In genomic region chr11:507727-508515, GRCh38 we compare ENCODE assay signal across 1 cellular context.
TF ChIP-seq lines count a peak whose summit lies in the region.

No MANE protein-coding gene starts in this region.

TF ChIP-seq in GM12878, 131 proteins besides CTCF, POLR2A, EP300 and RAD21:
- TF ChIP-seq BACH1 (IDR thresholded peaks at IDR 0.05; ENCODE audit: borderline replicate concordance) (0 out of 2 replicates have a peak, but pooled peaks have one; percentile 29), ATF2 (IDR thresholded peaks at IDR 0.05; ENCODE audit: low read length) (no peak), MTA3 (IDR thresholded peaks at IDR 0.05; ENCODE audit: borderline replicate concordance, low read length) (no peak), IKZF1 (conservative IDR thresholded peaks at IDR 0.05) (no peak), GATAD2B (conservative IDR thresholded peaks at IDR 0.05; ENCODE audit: low read depth) (peak; percentile 41), CEBPB (IDR thresholded peaks at IDR 0.05; ENCODE audit: borderline replicate concordance in 1 of 2, low read depth in 2 of 2, low read length in 2 of 2) (no peak), IRF4 (IDR thresholded peaks at IDR 0.05; ENCODE audit: low read depth, low read length) (no peak), ZNF207 (IDR thresholded peaks at IDR 0.05; ENCODE audit: borderline replicate concordance) (0 out of 2 replicates have a peak, but pooled peaks have one; percentile 47), LARP7 (IDR thresholded peaks at IDR 0.05) (peak; percentile 41; the same call in 1 of the 2 replicates), MLLT1 (IDR thresholded peaks at IDR 0.05) (0 out of 2 replicates have a peak, but pooled peaks have one; percentile 58), CHD2 (IDR thresholded peaks at IDR 0.05; ENCODE audit: borderline replicate concordance, low read depth, low read length) (no peak)
